ENCODE assay signal across 28 cellular contexts in genomic region chr3:66884659-66885058, GRCh38.
"Had no signal": no experiment of that assay in that cellular context is flagged by ENCODE, and none has a peak within 500 bp of the region (broad histone marks: within the 10 kb centered on the region; RNA-seq: fewer than 3 reads in every experiment).

No MANE protein-coding gene starts in this region.

- H3K36me3 ChIP-seq: WERI-Rb-1 had no signal

- ATAC-seq: activated CD8-positive, alpha-beta memory T cell treated with anti-CD3 and anti-CD28 coated beads, Interleukin-2, amount 10 ng/mL, durations not matched to agents 7 days and 5 days; activated T-helper 17 cell treated with anti-CD3 and anti-CD28 coated beads, Interleukin-2, amount 50 U/mL, for 72 hours had no signal

- DNase-seq: activated CD4-positive, alpha-beta memory T cell treated with anti-CD3 and anti-CD28 coated beads, Interleukin-2, amount 10 ng/mL, durations not matched to agents 7 days and 5 days; activated CD4-positive, alpha-beta T cell treated with anti-CD3 and anti-CD28 coated beads for 1 hour; activated CD4-positive, alpha-beta T cell treated with anti-CD3 and anti-CD28 coated beads for 48 hours; activated CD4-positive, CD25-positive, alpha-beta regulatory T cell; activated CD8-positive, alpha-beta memory T cell treated with anti-CD3 and anti-CD28 coated beads for 24 hours; activated CD8-positive, alpha-beta memory T cell treated with anti-CD3 and anti-CD28 coated beads, Interleukin-2, amount 10 ng/mL, durations not matched to agents 7 days and 5 days; activated effector memory CD4-positive, alpha-beta T cell treated with anti-CD3 and anti-CD28 coated beads, Interleukin-2, amount 50 U/mL, for 16 hours; activated naive CD4-positive, alpha-beta T cell; activated naive CD4-positive, alpha-beta T cell treated with anti-CD3 and anti-CD28 coated beads, Interleukin-2, amount 50 U/mL, for 16 hours; activated naive CD8-positive, alpha-beta T cell treated with anti-CD3 and anti-CD28 coated beads for 36 hours; activated T-cell treated with anti-CD3 and anti-CD28 coated beads, Interleukin-2, amount 50 U/mL, for 1 hour; activated T-cell treated with anti-CD3 and anti-CD28 coated beads, Interleukin-2, amount 50 U/mL, for 72 hours; amniotic stem cell; aorta; caudate nucleus; NCI-H1105; NCI-H1417 treated with DMSO at 0.1 percent for 48 hours; NCI-H1694; NCI-H1930; NCI-H2081 treated with DMSO at 0.1 percent for 48 hours; NCI-H226; NCI-H446 treated with DMSO at 0.1 percent for 48 hours; NCI-H524 treated with DMSO at 0.1 percent for 48 hours; Right ventricle myocardium superior; T1000; WERI-Rb-1 had no signal

- FAIRE-seq: bronchial epithelial cell had no signal

- H3K27ac ChIP-seq: WERI-Rb-1 had no signal
